Comparison of ENCODE assay signal across 13 cellular contexts in the genomic region with DNA sequence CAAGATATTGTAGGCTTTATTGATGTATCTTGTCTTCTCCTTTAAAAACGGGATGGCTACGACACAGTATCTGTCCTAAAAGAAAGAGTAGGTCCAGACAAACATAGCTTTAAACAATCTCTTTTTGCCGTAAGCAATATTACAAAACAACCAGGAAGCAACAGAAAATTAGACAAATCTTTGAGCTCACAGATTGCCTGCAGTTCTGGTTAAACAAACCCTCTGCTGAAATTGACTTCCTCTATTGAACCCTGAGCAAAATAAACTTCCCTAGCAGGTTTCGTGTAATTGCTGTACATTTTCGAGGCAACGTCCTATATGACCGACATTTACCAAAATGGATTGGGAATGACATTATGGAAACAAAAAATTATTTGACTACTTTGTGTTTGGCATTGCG.
"Had no signal": no experiment of that assay in that cellular context is flagged by ENCODE, and none has a peak within 500 bp of the region (broad histone marks: within the 10 kb centered on the region; RNA-seq: fewer than 3 reads in every experiment).

No MANE protein-coding gene starts in this region.

- DNase-seq: activated CD4-positive, alpha-beta T cell treated with anti-CD3 and anti-CD28 coated beads for 48 hours; activated naive CD4-positive, alpha-beta T cell treated with anti-CD3 and anti-CD28 coated beads for 36 hours; effector memory CD4-positive, alpha-beta T cell; kidney; left ventricle myocardium superior; mesendoderm; ovary; stimulated activated CD4-positive, alpha-beta T cell treated with anti-CD3 and anti-CD28 coated beads, Interleukin-2, amount 100 ng/mL, for 48 hours; stimulated activated naive CD4-positive, alpha-beta T cell treated with Interleukin-2 at 50 U/mL for 16 hours; T1000; upper lobe of left lung had no signal

- H3K4me3 ChIP-seq: gastroesophageal sphincter, ovary, upper lobe of left lung had no signal

- H3K27ac ChIP-seq: gastroesophageal sphincter, ovary, upper lobe of left lung had no signal

- H3K27me3 ChIP-seq: gastroesophageal sphincter, ovary, upper lobe of left lung had no signal

- H3K9me3 ChIP-seq: gastroesophageal sphincter, ovary, upper lobe of left lung had no signal

- H3K36me3 ChIP-seq: gastroesophageal sphincter, ovary, upper lobe of left lung had no signal

- H3K4me1 ChIP-seq: gastroesophageal sphincter, upper lobe of left lung had no signal

- ATAC-seq: gastroesophageal sphincter, left ventricle myocardium superior, WTC11 had no signal
